ENCODE assay signal across 1 cellular context in the genomic region with DNA sequence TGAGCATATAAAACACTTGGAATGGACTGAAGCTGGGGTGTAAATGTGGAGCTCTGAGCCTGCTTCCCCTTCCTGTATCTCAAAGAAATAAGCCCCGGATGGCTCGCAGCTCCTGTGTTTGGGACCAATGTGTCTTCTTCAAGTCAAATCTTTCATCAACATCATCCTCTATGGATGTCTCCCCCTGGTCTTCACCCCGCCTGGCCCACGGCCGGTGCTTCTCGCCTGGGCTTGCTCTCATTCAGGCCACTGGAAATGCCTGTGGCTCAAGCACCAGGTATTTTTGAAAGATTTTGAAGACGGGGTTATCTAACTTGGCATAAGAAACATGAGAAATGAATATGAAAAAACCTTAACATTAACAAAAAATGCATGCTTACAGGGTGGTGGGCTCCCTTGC.
TF ChIP-seq lines count a peak whose summit lies in the region.

No MANE protein-coding gene starts in this region.

TF ChIP-seq in WTC11, 78 proteins besides CTCF, POLR2A, EP300 and RAD21 (continued from another document):
- TF ChIP-seq, protein P1, sequence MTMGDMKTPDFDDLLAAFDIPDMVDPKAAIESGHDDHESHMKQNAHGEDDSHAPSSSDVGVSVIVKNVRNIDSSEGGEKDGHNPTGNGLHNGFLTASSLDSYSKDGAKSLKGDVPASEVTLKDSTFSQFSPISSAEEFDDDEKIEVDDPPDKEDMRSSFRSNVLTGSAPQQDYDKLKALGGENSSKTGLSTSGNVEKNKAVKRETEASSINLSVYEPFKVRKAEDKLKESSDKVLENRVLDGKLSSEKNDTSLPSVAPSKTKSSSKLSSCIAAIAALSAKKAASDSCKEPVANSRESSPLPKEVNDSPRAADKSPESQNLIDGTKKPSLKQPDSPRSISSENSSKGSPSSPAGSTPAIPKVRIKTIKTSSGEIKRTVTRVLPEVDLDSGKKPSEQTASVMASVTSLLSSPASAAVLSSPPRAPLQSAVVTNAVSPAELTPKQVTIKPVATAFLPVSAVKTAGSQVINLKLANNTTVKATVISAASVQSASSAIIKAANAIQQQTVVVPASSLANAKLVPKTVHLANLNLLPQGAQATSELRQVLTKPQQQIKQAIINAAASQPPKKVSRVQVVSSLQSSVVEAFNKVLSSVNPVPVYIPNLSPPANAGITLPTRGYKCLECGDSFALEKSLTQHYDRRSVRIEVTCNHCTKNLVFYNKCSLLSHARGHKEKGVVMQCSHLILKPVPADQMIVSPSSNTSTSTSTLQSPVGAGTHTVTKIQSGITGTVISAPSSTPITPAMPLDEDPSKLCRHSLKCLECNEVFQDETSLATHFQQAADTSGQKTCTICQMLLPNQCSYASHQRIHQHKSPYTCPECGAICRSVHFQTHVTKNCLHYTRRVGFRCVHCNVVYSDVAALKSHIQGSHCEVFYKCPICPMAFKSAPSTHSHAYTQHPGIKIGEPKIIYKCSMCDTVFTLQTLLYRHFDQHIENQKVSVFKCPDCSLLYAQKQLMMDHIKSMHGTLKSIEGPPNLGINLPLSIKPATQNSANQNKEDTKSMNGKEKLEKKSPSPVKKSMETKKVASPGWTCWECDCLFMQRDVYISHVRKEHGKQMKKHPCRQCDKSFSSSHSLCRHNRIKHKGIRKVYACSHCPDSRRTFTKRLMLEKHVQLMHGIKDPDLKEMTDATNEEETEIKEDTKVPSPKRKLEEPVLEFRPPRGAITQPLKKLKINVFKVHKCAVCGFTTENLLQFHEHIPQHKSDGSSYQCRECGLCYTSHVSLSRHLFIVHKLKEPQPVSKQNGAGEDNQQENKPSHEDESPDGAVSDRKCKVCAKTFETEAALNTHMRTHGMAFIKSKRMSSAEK (CRISPR knock-in tag; IDR thresholded peaks at IDR 0.05; ENCODE audit: borderline replicate concordance): no peak
- no peak for TF ChIP-seq FOXP1 (CRISPR knock-in tag; IDR thresholded peaks at IDR 0.05; ENCODE audit: borderline replicate concordance)
- TF ChIP-seq RELA (CRISPR knock-in tag; IDR thresholded peaks at IDR 0.05; ENCODE audit: borderline replicate concordance): no peak
- TF ChIP-seq HMGA2 (CRISPR knock-in tag; IDR thresholded peaks at IDR 0.05): no peak
- TF ChIP-seq OVOL2 (CRISPR knock-in tag; IDR thresholded peaks at IDR 0.05; ENCODE audit: borderline replicate concordance): no peak
- TF ChIP-seq ZNF121 (CRISPR knock-in tag; IDR thresholded peaks at IDR 0.05): no peak
- TF ChIP-seq, protein P2, sequence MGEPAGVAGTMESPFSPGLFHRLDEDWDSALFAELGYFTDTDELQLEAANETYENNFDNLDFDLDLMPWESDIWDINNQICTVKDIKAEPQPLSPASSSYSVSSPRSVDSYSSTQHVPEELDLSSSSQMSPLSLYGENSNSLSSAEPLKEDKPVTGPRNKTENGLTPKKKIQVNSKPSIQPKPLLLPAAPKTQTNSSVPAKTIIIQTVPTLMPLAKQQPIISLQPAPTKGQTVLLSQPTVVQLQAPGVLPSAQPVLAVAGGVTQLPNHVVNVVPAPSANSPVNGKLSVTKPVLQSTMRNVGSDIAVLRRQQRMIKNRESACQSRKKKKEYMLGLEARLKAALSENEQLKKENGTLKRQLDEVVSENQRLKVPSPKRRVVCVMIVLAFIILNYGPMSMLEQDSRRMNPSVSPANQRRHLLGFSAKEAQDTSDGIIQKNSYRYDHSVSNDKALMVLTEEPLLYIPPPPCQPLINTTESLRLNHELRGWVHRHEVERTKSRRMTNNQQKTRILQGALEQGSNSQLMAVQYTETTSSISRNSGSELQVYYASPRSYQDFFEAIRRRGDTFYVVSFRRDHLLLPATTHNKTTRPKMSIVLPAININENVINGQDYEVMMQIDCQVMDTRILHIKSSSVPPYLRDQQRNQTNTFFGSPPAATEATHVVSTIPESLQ (CRISPR knock-in tag; IDR thresholded peaks at IDR 0.05): no peak
- TF ChIP-seq, protein P3, sequence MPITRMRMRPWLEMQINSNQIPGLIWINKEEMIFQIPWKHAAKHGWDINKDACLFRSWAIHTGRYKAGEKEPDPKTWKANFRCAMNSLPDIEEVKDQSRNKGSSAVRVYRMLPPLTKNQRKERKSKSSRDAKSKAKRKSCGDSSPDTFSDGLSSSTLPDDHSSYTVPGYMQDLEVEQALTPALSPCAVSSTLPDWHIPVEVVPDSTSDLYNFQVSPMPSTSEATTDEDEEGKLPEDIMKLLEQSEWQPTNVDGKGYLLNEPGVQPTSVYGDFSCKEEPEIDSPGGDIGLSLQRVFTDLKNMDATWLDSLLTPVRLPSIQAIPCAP (CRISPR knock-in tag; IDR thresholded peaks at IDR 0.05): no peak
- TF ChIP-seq ZNF423 (CRISPR knock-in tag; IDR thresholded peaks at IDR 0.05): no peak
